22 cellular contexts compared by ENCODE assay signal in genomic region chr5:38022621-38023020, GRCh38.
DNase-seq lines count a peak whose midpoint lies in the region; ATAC-seq, FAIRE-seq and TF ChIP-seq lines count a peak whose summit lies in the region.
"Had no signal": no experiment of that assay in that cellular context is flagged by ENCODE, and none has a peak within 500 bp of the region (broad histone marks: within the 10 kb centered on the region; RNA-seq: fewer than 3 reads in every experiment).

No MANE protein-coding gene starts in this region.

- peaks cover 54% of the 10 kb centered on the region for H3K4me1 Mint-ChIP-seq in nephron progenitor cell
- no peaks in the 10 kb centered on the region for H3K4me1 Mint-ChIP-seq in naive thymus-derived CD8-positive, alpha-beta T cell
- H3K4me1 Mint-ChIP-seq: CD4-positive, alpha-beta memory T cell; GM23338; H9 had no signal

- H3K36me3 Mint-ChIP-seq in nephron progenitor cell (ENCODE audit: low read depth): no peaks in the 10 kb centered on the region
- H3K36me3 Mint-ChIP-seq in naive thymus-derived CD8-positive, alpha-beta T cell: no peaks in the 10 kb centered on the region
- H3K36me3 Mint-ChIP-seq: CD4-positive, alpha-beta memory T cell had no signal

- peak overlapping the region; percentile 10 for H3K27ac Mint-ChIP-seq in nephron progenitor cell
- no peak overlapping the region for H3K27ac Mint-ChIP-seq in naive thymus-derived CD8-positive, alpha-beta T cell
- H3K27ac Mint-ChIP-seq: CD4-positive, alpha-beta memory T cell; GM23338; H9 had no signal

- no peak for ATAC-seq in naive thymus-derived CD8-positive, alpha-beta T cell
- ATAC-seq in aorta (ENCODE audit: low FRiP score): no peak
- ATAC-seq: GM23338 had no signal

- H3K4me1 ChIP-seq in aorta (ENCODE audit: control insufficient read depth in 1 of 2, insufficient read depth in 2 of 2, low read length in 2 of 2): no peaks in the 10 kb centered on the region

- DNase-seq in ACHN (peak; percentile 3), DMS79 (lab: John Stamatoyannopoulos, UW) (peak; percentile 23), RCC 7860 (ENCODE audit: low spot score) (peak; percentile 75), nephron progenitor cell (peak; percentile 31), aorta (no peak), NCI-H2107 (lab: John Stamatoyannopoulos, UW) (no peak)
- DNase-seq in naive thymus-derived CD8-positive, alpha-beta T cell: no peak
- DNase-seq: C1 segment of cervical spinal cord; CD4-positive, alpha-beta memory T cell; COR-L47; H9; IMR-90; KG1; MM.1S; NCI-H1048; NCI-H1694 treated with DMSO at 0.1 percent for 48 hours; NCI-H2081; NCI-H446; NCI-H526 treated with DMSO at 0.1 percent for 48 hours; SHP77 had no signal

- H3K27me3 Mint-ChIP-seq in nephron progenitor cell (ENCODE audit: low read depth, poor library complexity): peaks cover 4% of the 10 kb centered on the region
- H3K27me3 Mint-ChIP-seq in naive thymus-derived CD8-positive, alpha-beta T cell: peaks cover 2 to 13% (median 9%) of the 10 kb centered on the region in 5 donors
- H3K27me3 Mint-ChIP-seq: CD4-positive, alpha-beta memory T cell had no signal

- H3K4me3 Mint-ChIP-seq in nephron progenitor cell: peak overlapping the region; percentile 3
- no peak overlapping the region for H3K4me3 Mint-ChIP-seq in naive thymus-derived CD8-positive, alpha-beta T cell
- H3K4me3 Mint-ChIP-seq: CD4-positive, alpha-beta memory T cell; GM23338; H9 had no signal

- intact Hi-C loops in aorta (cut with DNase I): no loop called here

- FAIRE-seq in RCC 7860 (lab: Jason Lieb, UNC): peak; percentile 93

- H3K9me3 ChIP-seq in aorta (ENCODE audit: control insufficient read depth, low read length): no peaks in the 10 kb centered on the region

- H3K36me3 ChIP-seq in aorta (ENCODE audit: control insufficient read depth in 1 of 2, insufficient read depth in 2 of 2, low read length in 1 of 2): no peaks in the 10 kb centered on the region

- no peaks in the 10 kb centered on the region for H3K9me3 Mint-ChIP-seq in nephron progenitor cell
- H3K9me3 Mint-ChIP-seq in naive thymus-derived CD8-positive, alpha-beta T cell: peaks cover 0 to 1% (median 0%) of the 10 kb centered on the region in 9 donors
- H3K9me3 Mint-ChIP-seq: GM23338, H9 had no signal

- H3K27ac ChIP-seq in aorta (ENCODE audit: low read depth in 1 of 2, low read length in 2 of 2): no peak overlapping the region
- H3K27ac ChIP-seq: RWPE1 had no signal

- 59 to 60% methylated on average over 4 of the region's 4 CpGs for WGBS in aorta, 2 donors

- POLR2A ChIA-PET in naive thymus-derived CD8-positive, alpha-beta T cell (lab: Charles Lee): no interaction called here

- in situ Hi-C loops in ACHN (cut with HindIII; ENCODE audit: low pct_ligation_motif_present, low pct_unique_long_range_greater_than_20kb, low sequenced_read_pairs): no loop called here

- H3K4me3 ChIP-seq in aorta (ENCODE audit: low read length in 2 of 2): no peak overlapping the region
- H3K4me3 ChIP-seq: GM23338 had no signal

- H3K27me3 ChIP-seq in aorta (ENCODE audit: control insufficient read depth in 1 of 2, insufficient read depth in 2 of 2, low read length in 1 of 2): no peaks in the 10 kb centered on the region

- no peak for TF ChIP-seq CTCF in nephron progenitor cell (IDR thresholded peaks at IDR 0.05)

Comparison
In these comparisons a context has a peak if more than half of its experiments do, and no peak if none do; other contexts are left out.
1. DNase-seq: peak in ACHN (single experiment), DMS79 (single experiment), RCC 7860 (single experiment) and nephron progenitor cell (single experiment); none in naive thymus-derived CD8-positive, alpha-beta T cell (0 of 10), aorta (0 of 2) and NCI-H2107 (single experiment).